Comparison of ENCODE assay signal across 22 cellular contexts in the genomic region with DNA sequence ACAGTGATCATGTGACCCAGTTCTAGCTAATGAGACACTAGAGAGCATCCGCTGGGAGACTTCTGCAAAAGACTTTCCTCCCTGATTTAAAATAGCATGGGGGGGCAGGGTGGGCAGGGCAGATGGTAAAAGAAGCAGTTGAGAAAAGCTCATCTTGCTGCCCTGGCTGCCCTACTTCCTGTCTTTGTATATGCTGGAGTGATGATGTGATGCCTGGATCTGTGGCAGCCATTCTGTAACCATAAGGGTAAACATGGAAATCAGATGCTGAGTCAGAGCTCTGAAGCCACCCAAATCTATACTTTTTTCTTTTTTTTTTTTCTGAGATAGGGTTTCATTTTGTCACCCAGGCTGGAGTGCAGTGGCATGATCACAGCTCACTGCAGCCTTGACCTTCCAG.
"Had no signal": no experiment of that assay in that cellular context is flagged by ENCODE, and none has a peak within 500 bp of the region (broad histone marks: within the 10 kb centered on the region; RNA-seq: fewer than 3 reads in every experiment).

No MANE protein-coding gene starts in this region.

- H3K27ac ChIP-seq: coronary artery, esophagus muscularis mucosa, foreskin keratinocyte, heart right ventricle, left lung, lower lobe of right lung had no signal

- H3K9me3 Mint-ChIP-seq: effector memory CD8-positive, alpha-beta T cell had no signal

- H3K4me1 Mint-ChIP-seq: mesothelial cell of epicardium had no signal

- H3K27me3 Mint-ChIP-seq: effector memory CD8-positive, alpha-beta T cell; naive B cell; naive thymus-derived CD8-positive, alpha-beta T cell had no signal

- H3K4me3 Mint-ChIP-seq: effector memory CD8-positive, alpha-beta T cell; mesothelial cell of epicardium; naive thymus-derived CD8-positive, alpha-beta T cell had no signal

- H3K4me3 ChIP-seq: coronary artery, esophagus muscularis mucosa, heart right ventricle, left lung, lower lobe of right lung, mucosa of descending colon had no signal

- H3K4me1 ChIP-seq: esophagus muscularis mucosa, foreskin keratinocyte, heart right ventricle, left lung, lower lobe of right lung had no signal

- H3K9me3 ChIP-seq: lower lobe of right lung, mucosa of descending colon had no signal

- ATAC-seq: effector memory CD8-positive, alpha-beta T cell; foreskin keratinocyte; heart right ventricle; left cardiac atrium; left lung; left ventricle myocardium superior; lower lobe of right lung; mucosa of descending colon; naive thymus-derived CD8-positive, alpha-beta T cell had no signal

- H3K27ac Mint-ChIP-seq: effector memory CD8-positive, alpha-beta T cell; mesothelial cell of epicardium; naive B cell; naive thymus-derived CD8-positive, alpha-beta T cell had no signal

- H3K27me3 ChIP-seq: esophagus muscularis mucosa, foreskin keratinocyte, heart right ventricle, left lung had no signal

- FAIRE-seq: endothelial cell of umbilical vein, frontal cortex, islet of Langerhans, keratinocyte had no signal

- DNase-seq: effector CD8-positive, alpha-beta T cell; effector memory CD8-positive, alpha-beta T cell; foreskin keratinocyte; glutamatergic neuron; head of caudate nucleus; heart right ventricle; hippocampal formation; left cardiac atrium; left lung; left ventricle myocardium superior; lower lobe of right lung; mesenchymal stem cell; mucosa of descending colon; naive B cell; naive thymus-derived CD8-positive, alpha-beta T cell had no signal
